Comparison of ENCODE assay signal across 8 cellular contexts in genomic region chr17:2137342-2138098, GRCh38.
DNase-seq lines count a peak whose midpoint lies in the region; ATAC-seq and TF ChIP-seq lines count a peak whose summit lies in the region.

No MANE protein-coding gene starts in this region.

- H3K9me3 ChIP-seq in HUES6 (ENCODE audit: control insufficient read depth, insufficient read depth, low read depth, low read length), result no peaks in the 10 kb centered on the region
- H3K9me3 ChIP-seq in colonic mucosa, result no peaks in the 10 kb centered on the region
- H3K9me3 ChIP-seq in osteoblast (ENCODE audit: low read depth, low read length), result no peaks in the 10 kb centered on the region
- no peaks in the 10 kb centered on the region for H3K9me3 ChIP-seq in aorta (ENCODE audit: control insufficient read depth, low read length)

- intact Hi-C loops in activated CD4-positive, alpha-beta memory T cell treated with anti-CD3 and anti-CD28 coated beads for 36 hours (cut with micrococcal nuclease), result no loop called here
- intact Hi-C loops in colonic mucosa (cut with DNase I) (no loop called here), aorta (cut with DNase I) (no loop called here)

- no peak overlapping the region for H2AFZ ChIP-seq in osteoblast (ENCODE audit: low read length)

- H3K4me3 ChIP-seq in HUES6 (ENCODE audit: low read depth, low read length), result peak overlapping the region; percentile 37
- H3K4me3 ChIP-seq in colonic mucosa, result no peak overlapping the region
- H3K4me3 ChIP-seq in osteoblast (ENCODE audit: insufficient read depth, low read length), result no peak overlapping the region
- H3K4me3 ChIP-seq in aorta (ENCODE audit: low read length in 2 of 2), result no peak overlapping the region

- H3K27ac ChIP-seq in HUES6 (ENCODE audit: low read depth, low read length) (peak overlapping the region; percentile 54; the same call in 1 of the 2 replicates), colonic mucosa (peak overlapping the region; percentile 4), osteoblast (ENCODE audit: low read depth, low read length) (peak overlapping the region; percentile 89), aorta (ENCODE audit: low read depth in 1 of 2, low read length in 2 of 2) (no peak overlapping the region)

- H3K36me3 Mint-ChIP-seq in activated CD4-positive, alpha-beta memory T cell treated with anti-CD3 and anti-CD28 coated beads, Interleukin-2, amount 10 ng/mL, durations not matched to agents 7 days and 5 days (ENCODE audit: low read depth), result peaks cover 9% of the 10 kb centered on the region
- H3K36me3 Mint-ChIP-seq in activated CD4-positive, alpha-beta memory T cell treated with anti-CD3 and anti-CD28 coated beads for 36 hours, result peaks cover 2% of the 10 kb centered on the region

- no peaks in the 10 kb centered on the region for H3K27me3 ChIP-seq in HUES6 (ENCODE audit: control insufficient read depth, insufficient read depth, low read length)
- no peaks in the 10 kb centered on the region for H3K27me3 ChIP-seq in colonic mucosa
- H3K27me3 ChIP-seq in osteoblast (ENCODE audit: insufficient read depth, low read length), result no peaks in the 10 kb centered on the region
- no peaks in the 10 kb centered on the region for H3K27me3 ChIP-seq in aorta (ENCODE audit: control insufficient read depth in 1 of 2, insufficient read depth in 2 of 2, low read length in 1 of 2)

- H3K4me3 Mint-ChIP-seq in activated CD4-positive, alpha-beta memory T cell treated with anti-CD3 and anti-CD28 coated beads, Interleukin-2, amount 10 ng/mL, durations not matched to agents 7 days and 5 days, result no peak overlapping the region
- no peak overlapping the region for H3K4me3 Mint-ChIP-seq in activated CD4-positive, alpha-beta memory T cell treated with anti-CD3 and anti-CD28 coated beads for 36 hours

- POLR2A ChIA-PET in activated CD4-positive, alpha-beta memory T cell treated with anti-CD3 and anti-CD28 coated beads, Interleukin-2, amount 10 ng/mL, durations not matched to agents 7 days and 5 days (lab: Charles Lee), result interaction anchor here (1.5 to 1.6 kb wide), 2 partner anchors 48 to 49 kb away, joined by 3 to 7 read pairs; no protein-coding TSS in a partner anchor
- POLR2A ChIA-PET in activated CD4-positive, alpha-beta memory T cell treated with anti-CD3 and anti-CD28 coated beads for 36 hours (lab: Charles Lee), result no interaction called here

- no peak for ATAC-seq in aorta (ENCODE audit: low FRiP score)
- no peak for ATAC-seq in GM21381 (IDR thresholded peaks at IDR 0.05; ENCODE audit: unreplicated experiment)

- H3K4me2 ChIP-seq in osteoblast (ENCODE audit: insufficient read depth, low read length), result peak overlapping the region; percentile 14

- WGBS in aorta, 2 donors, result 94% methylated on average over 11 of the region's 11 CpGs

- CTCF ChIA-PET in activated CD4-positive, alpha-beta memory T cell treated with anti-CD3 and anti-CD28 coated beads, Interleukin-2, amount 10 ng/mL, durations not matched to agents 7 days and 5 days (lab: Charles Lee), result interaction anchor here (1.2 to 3.2 kb wide), 4 partner anchors 17 to 107 kb away, joined by 3 to 9 read pairs (median 4); no protein-coding TSS in a partner anchor
- CTCF ChIA-PET in activated CD4-positive, alpha-beta memory T cell treated with anti-CD3 and anti-CD28 coated beads for 36 hours (lab: Charles Lee), result interaction anchor here (0.5 to 1.5 kb wide), 4 partner anchors 11 to 107 kb away, joined by 3 to 5 read pairs (median 3); partner anchors contain the start of gene HIC1

- no peak for TF ChIP-seq CTCF in colonic mucosa (IDR thresholded peaks at IDR 0.05)
- no peak for TF ChIP-seq CTCF in osteoblast (IDR thresholded peaks at IDR 0.05; ENCODE audit: extremely low read depth, low read depth, low read length)

- H3K9me3 Mint-ChIP-seq in activated CD4-positive, alpha-beta memory T cell treated with anti-CD3 and anti-CD28 coated beads, Interleukin-2, amount 10 ng/mL, durations not matched to agents 7 days and 5 days, result no peaks in the 10 kb centered on the region
- H3K9me3 Mint-ChIP-seq in activated CD4-positive, alpha-beta memory T cell treated with anti-CD3 and anti-CD28 coated beads for 36 hours, result no peaks in the 10 kb centered on the region

- DNase-seq in activated CD4-positive, alpha-beta memory T cell treated with anti-CD3 and anti-CD28 coated beads, Interleukin-2, amount 10 ng/mL, durations not matched to agents 7 days and 5 days, result no peak
- DNase-seq in activated CD4-positive, alpha-beta memory T cell treated with anti-CD3 and anti-CD28 coated beads for 36 hours, result no peak
- DNase-seq in colonic mucosa, result no peak
- DNase-seq in osteoblast (ENCODE audit: insufficient read length, low spot score, missing footprints), result peak; percentile 84
- no peak for DNase-seq in aorta
- no peak for DNase-seq in NCI-H2029 treated with DMSO at 0.1 percent for 48 hours (lab: John Stamatoyannopoulos, UW)

- no peaks in the 10 kb centered on the region for H3K27me3 Mint-ChIP-seq in activated CD4-positive, alpha-beta memory T cell treated with anti-CD3 and anti-CD28 coated beads, Interleukin-2, amount 10 ng/mL, durations not matched to agents 7 days and 5 days
- H3K27me3 Mint-ChIP-seq in activated CD4-positive, alpha-beta memory T cell treated with anti-CD3 and anti-CD28 coated beads for 36 hours, result no peaks in the 10 kb centered on the region

- H3K79me2 ChIP-seq in osteoblast (ENCODE audit: insufficient read depth, low read length), result peaks cover 2% of the 10 kb centered on the region

- no peaks in the 10 kb centered on the region for H4K20me1 ChIP-seq in osteoblast (ENCODE audit: insufficient read depth, low read length)

- H3K4me1 ChIP-seq in HUES6 (ENCODE audit: control insufficient read depth, insufficient read depth, low read length) (peaks cover 30% of the 10 kb centered on the region), colonic mucosa (peaks cover 11% of the 10 kb centered on the region), osteoblast (ENCODE audit: insufficient read depth, low read length) (peaks cover 35% of the 10 kb centered on the region), aorta (ENCODE audit: control insufficient read depth in 1 of 2, insufficient read depth in 2 of 2, low read length in 2 of 2) (no peaks in the 10 kb centered on the region)

- H3K4me1 Mint-ChIP-seq in activated CD4-positive, alpha-beta memory T cell treated with anti-CD3 and anti-CD28 coated beads, Interleukin-2, amount 10 ng/mL, durations not matched to agents 7 days and 5 days, result peaks cover 23% of the 10 kb centered on the region
- H3K4me1 Mint-ChIP-seq in activated CD4-positive, alpha-beta memory T cell treated with anti-CD3 and anti-CD28 coated beads for 36 hours (ENCODE audit: low read depth), result peaks cover 21% of the 10 kb centered on the region

- peak overlapping the region; percentile 1 for H3K27ac Mint-ChIP-seq in activated CD4-positive, alpha-beta memory T cell treated with anti-CD3 and anti-CD28 coated beads, Interleukin-2, amount 10 ng/mL, durations not matched to agents 7 days and 5 days
- no peak overlapping the region for H3K27ac Mint-ChIP-seq in activated CD4-positive, alpha-beta memory T cell treated with anti-CD3 and anti-CD28 coated beads for 36 hours

- H3K36me3 ChIP-seq in HUES6 (ENCODE audit: control insufficient read depth, insufficient read depth, low read length), result no peaks in the 10 kb centered on the region
- no peaks in the 10 kb centered on the region for H3K36me3 ChIP-seq in colonic mucosa
- no peaks in the 10 kb centered on the region for H3K36me3 ChIP-seq in osteoblast (ENCODE audit: insufficient read depth, low read length)
- peaks cover 0 to 1% of the 10 kb centered on the region in 2 donors for H3K36me3 ChIP-seq in aorta (ENCODE audit: control insufficient read depth in 1 of 2, insufficient read depth in 2 of 2, low read length in 1 of 2)

- H3K9ac ChIP-seq in HUES6 (ENCODE audit: low read length) (peak overlapping the region; percentile 10), colonic mucosa (ENCODE audit: low read depth in 2 of 2, low read length in 2 of 2) (no peak overlapping the region)

Comparison
In these comparisons a context has a peak if more than half of its experiments do, and no peak if none do; other contexts are left out.
1. H3K27ac ChIP-seq: peak in HUES6 (single experiment), colonic mucosa (single experiment) and osteoblast (single experiment); none in aorta (0 of 2).